6 cellular contexts compared by ENCODE assay signal in genomic region chr7:1512781-1513656, GRCh38. TPM values are rescaled to one million over a fixed set of nuclear protein-coding genes. Genes with fewer than 3 reads are reported as not detected.
DNase-seq lines count a peak whose midpoint lies in the region; ATAC-seq and TF ChIP-seq lines count a peak whose summit lies in the region.

No MANE protein-coding gene starts in this region.

- intact Hi-C loops in colonic mucosa (cut with DNase I), result no loop called here

- H3K4me3 ChIP-seq in Peyer's patch, result no peak overlapping the region
- no peak overlapping the region for H3K4me3 ChIP-seq in colonic mucosa
- no peak overlapping the region for H3K4me3 ChIP-seq in retinal pigment epithelial cell (ENCODE audit: low read length)

- H3K36me3 ChIP-seq in Peyer's patch (no peaks in the 10 kb centered on the region), colonic mucosa (no peaks in the 10 kb centered on the region)

- no peak for TF ChIP-seq POLR2A in Peyer's patch (IDR thresholded peaks at IDR 0.05)

- TF ChIP-seq CTCF in GM10248 (IDR thresholded peaks at IDR 0.05; ENCODE audit: control extremely low read depth, extremely low read depth, low read depth, missing control alignments) (no peak), Peyer's patch (IDR thresholded peaks at IDR 0.05) (no peak), colonic mucosa (IDR thresholded peaks at IDR 0.05) (no peak), retinal pigment epithelial cell (conservative IDR thresholded peaks at IDR 0.05; ENCODE audit: low read depth, low read length) (no peak)

- H3K27ac ChIP-seq in Peyer's patch (peak overlapping the region in 3 of 4 donors; percentile 55 to 72 (median 63)), colonic mucosa (peak overlapping the region; percentile 22)

- CTCF ChIA-PET in GM10248 (lab: Yijun Ruan, JAX), result interaction anchor here (1.1 kb wide), 1 partner anchor 9 kb away, joined by 3 read pairs; no protein-coding TSS in a partner anchor

- no peaks in the 10 kb centered on the region for H3K9me3 ChIP-seq in Peyer's patch
- H3K9me3 ChIP-seq in colonic mucosa, result no peaks in the 10 kb centered on the region

- POLR2A ChIA-PET in GM10248 (lab: Yijun Ruan, JAX), result no interaction called here

- no peak for ATAC-seq in GM21737 (IDR thresholded peaks at IDR 0.05; ENCODE audit: unreplicated experiment)

- H3K4me1 ChIP-seq in Peyer's patch (peaks cover 0 to 21% (median 0%) of the 10 kb centered on the region in 4 donors), colonic mucosa (no peaks in the 10 kb centered on the region)

- DNase-seq in GM10248 (ENCODE audit: extremely low spot score) (peak; percentile 77), Peyer's patch (peak in 2 of 3 donors; percentile 75 to 77), colonic mucosa (no peak), retinal pigment epithelial cell (ENCODE audit: low read depth) (peak; percentile 41), GOT3 (lab: John Stamatoyannopoulos, UW) (no peak)

- no peak overlapping the region for H3K9ac ChIP-seq in colonic mucosa (ENCODE audit: low read depth in 2 of 2, low read length in 2 of 2)

- H3K27me3 ChIP-seq in Peyer's patch, result no peaks in the 10 kb centered on the region
- no peaks in the 10 kb centered on the region for H3K27me3 ChIP-seq in colonic mucosa

RNA-seq across cellular contexts. Expression of gene INTS1, which starts 8.8 kb away (rescaled TPM):
- total RNA-seq in Peyer's patch, result 100 to 1,000 TPM in 2 of 4 donors, 10 to 100 TPM in 2; 84.4 to 192 (median 108) TPM
- total RNA-seq in colonic mucosa, result 100 to 1,000 TPM in 1 of 2 donors, 10 to 100 TPM in 1; 61.0 to 141 TPM

RNA-seq across cellular contexts. Expression of gene MAFK, which starts 17.5 kb away (rescaled TPM):
- 10 to 100 TPM; 32.9 to 80.2 (median 55.0) TPM for total RNA-seq in Peyer's patch
- total RNA-seq in colonic mucosa, result 10 to 100 TPM; 30.7 to 42.4 TPM

RNA-seq across cellular contexts. Expression of gene TMEM184A, which starts 43.0 kb away (rescaled TPM):
- total RNA-seq in Peyer's patch (100 to 1,000 TPM in 3 of 4 donors, 10 to 100 TPM in 1; 41.3 to 161 (median 151) TPM), colonic mucosa (10 to 100 TPM; 35.8 to 54.3 TPM)

RNA-seq across cellular contexts. Expression of gene MICALL2, which starts 53.7 kb away (rescaled TPM):
- total RNA-seq in Peyer's patch (100 to 1,000 TPM; 111 to 272 (median 209) TPM), colonic mucosa (100 to 1,000 TPM in 1 of 2 donors, 10 to 100 TPM in 1; 62.8 to 117 TPM)

RNA-seq across cellular contexts. Expression of gene PSMG3, which starts 56.8 kb away (rescaled TPM):
- total RNA-seq in Peyer's patch (10 to 100 TPM; 33.0 to 67.5 (median 47.7) TPM), colonic mucosa (10 to 100 TPM; 28.7 to 45.8 TPM)

Comparison
In these comparisons a context has a peak if more than half of its experiments do, and no peak if none do; other contexts are left out.
1. DNase-seq: peak in GM10248 (single experiment), Peyer's patch (2 of 3) and retinal pigment epithelial cell (single experiment); none in colonic mucosa (single experiment) and GOT3 (single experiment).